ENCODE assay signal across 9 cellular contexts in genomic region chr16:2751577-2752034, GRCh38. TPM values are rescaled to one million over a fixed set of nuclear protein-coding genes. Genes with fewer than 3 reads are reported as not detected.
A peak's percentile ranks its signal among the peaks of the same experiment; 100 is the strongest.
DNase-seq lines count a peak whose midpoint lies in the region; ATAC-seq and TF ChIP-seq lines count a peak whose summit lies in the region.
"Had no signal": no experiment of that assay in that cellular context is flagged by ENCODE, and none has a peak within 500 bp of the region (broad histone marks: within the 10 kb centered on the region; RNA-seq: fewer than 3 reads in every experiment).

No MANE protein-coding gene starts in this region.

- H2BK20ac ChIP-seq in H9 (ENCODE audit: low read depth, low read length, poor library complexity, severe bottlenecking): no peak overlapping the region

- H3K14ac ChIP-seq in H9 (ENCODE audit: insufficient read depth, low read length): peak overlapping the region; percentile 97; the same call in 1 of the 2 replicates

- no peak overlapping the region for H3K23ac ChIP-seq in H9 (ENCODE audit: insufficient read length, low read depth, low read length)
- no peak overlapping the region for H3K23ac ChIP-seq in mesendoderm (ENCODE audit: low read length)

- no peaks in the 10 kb centered on the region for H3K9me3 ChIP-seq in H9 (ENCODE audit: control insufficient read depth, low read depth, low read length)
- no peaks in the 10 kb centered on the region for H3K9me3 ChIP-seq in breast epithelium

- TF ChIP-seq POLR2A in breast epithelium (IDR thresholded peaks at IDR 0.05): no peak

- H3K23me2 ChIP-seq in H9 (ENCODE audit: insufficient read length, low read depth, low read length, poor library complexity, severe bottlenecking): peaks cover 8% of the 10 kb centered on the region

- H3K4ac ChIP-seq in H9 (ENCODE audit: low read depth, low read length) (no peak overlapping the region; the same call in 1 of the 2 replicates), mesendoderm (ENCODE audit: low read depth, low read length) (peak overlapping the region; percentile 89)

- peaks cover 38 to 45% (median 45%) of the 10 kb centered on the region in 3 experiments for H3K36me3 Mint-ChIP-seq in H9 (ENCODE audit: insufficient read depth in 1 of 3, low read depth in 3 of 3)

- no peak overlapping the region for H3T11ph ChIP-seq in H9 (ENCODE audit: low read length)

- H4K8ac ChIP-seq in H9 (replicated peaks; ENCODE audit: insufficient read length, low read depth, low read length) (peak overlapping the region; percentile 86), mesendoderm (ENCODE audit: low read depth, low read length) (peak overlapping the region; percentile 90)

- H3K4me3 ChIP-seq in breast epithelium (peak overlapping the region; percentile 82 to 94 (median 83)), mesendoderm (ENCODE audit: low read length) (peak overlapping the region; percentile 41)

- no peak overlapping the region for H2BK12ac ChIP-seq in H9 (ENCODE audit: insufficient read length, low read depth, low read length)

- H3K79me2 ChIP-seq in H9 (ENCODE audit: insufficient read depth, low read length): peaks cover 34% of the 10 kb centered on the region
- peaks cover 37% of the 10 kb centered on the region for H3K79me2 ChIP-seq in mesendoderm (ENCODE audit: control insufficient read depth, insufficient read depth, low read length)

- peaks cover 2% of the 10 kb centered on the region; the same call in 1 of the 2 replicates for H3K27me3 Mint-ChIP-seq in H9 (ENCODE audit: low read depth)

- intact Hi-C loops in breast epithelium (cut with DNase I; ENCODE audit: low total_unique reads): loop anchor here (10.0 kb wide), 1 partner anchor 103 kb away; the partner anchor contains the start of gene PRSS22

- H2AFZ ChIP-seq in H9 (ENCODE audit: low read length): no peak overlapping the region

- H3K9me3 Mint-ChIP-seq in H9: peaks cover 0 to 3% of the 10 kb centered on the region in 2 experiments; a peak in 2 of 5 replicates

- WGBS in H9 (ENCODE audit: extremely low coverage, insufficient read length, low lambda C conversion rate): no CpG with 5 or more reads among the region's 23 CpGs
- no CpG with 5 or more reads among the region's 23 CpGs for WGBS in mesendoderm (ENCODE audit: extremely low coverage, insufficient coverage, low lambda C conversion rate)

- peak overlapping the region; percentile 99 to 100 (median 99) for H3K27ac Mint-ChIP-seq in H9

- peak overlapping the region; percentile 93 for H4K5ac ChIP-seq in H9 (ENCODE audit: insufficient read length, low read depth, low read length)
- H4K5ac ChIP-seq in mesendoderm (ENCODE audit: low read length): peak overlapping the region; percentile 99

- ATAC-seq in GM18519 (IDR thresholded peaks at IDR 0.05; ENCODE audit: low FRiP score, unreplicated experiment): no peak

- peak overlapping the region; percentile 94 for H3K18ac ChIP-seq in H9 (ENCODE audit: insufficient read length, low read depth, low read length)
- peak overlapping the region; percentile 63 for H3K18ac ChIP-seq in mesendoderm (ENCODE audit: low read length)

- H3K4me1 ChIP-seq in H9 (ENCODE audit: insufficient read depth, low read length): peaks cover 3% of the 10 kb centered on the region; the same call in 1 of the 2 replicates
- H3K4me1 ChIP-seq in breast epithelium: peaks cover 6 to 22% of the 10 kb centered on the region in 2 donors
- peaks cover 11% of the 10 kb centered on the region for H3K4me1 ChIP-seq in mesendoderm (ENCODE audit: control insufficient read depth, low read depth, low read length)

- no peaks in the 10 kb centered on the region for H4K20me1 ChIP-seq in H9 (ENCODE audit: control insufficient read depth, insufficient read depth, insufficient read length)

- H3K56ac ChIP-seq in H9 (ENCODE audit: insufficient read length, low read depth, low read length): peak overlapping the region; percentile 69
- peak overlapping the region; percentile 91 for H3K56ac ChIP-seq in mesendoderm (ENCODE audit: low read length)

- peak overlapping the region; percentile 90 to 94 for H3K4me3 Mint-ChIP-seq in H9

- no peak overlapping the region for H2BK5ac ChIP-seq in H9 (ENCODE audit: insufficient read length, low read length)
- H2BK5ac ChIP-seq in mesendoderm (ENCODE audit: low read length): peak overlapping the region; percentile 27

- peaks cover 35 to 41% of the 10 kb centered on the region in 2 experiments for H3K4me1 Mint-ChIP-seq in H9

- H4K91ac ChIP-seq in H9 (ENCODE audit: insufficient read length, low read depth, low read length): peak overlapping the region; percentile 6

- H2BK120ac ChIP-seq in H9 (ENCODE audit: low read depth, low read length, poor library complexity, severe bottlenecking): no peak overlapping the region
- peak overlapping the region; percentile 23 for H2BK120ac ChIP-seq in mesendoderm (ENCODE audit: low read depth, low read length)

- H3K27ac ChIP-seq in H9 (ENCODE audit: insufficient read length, low read depth, low read length) (peak overlapping the region; percentile 93), breast epithelium (peak overlapping the region; percentile 99 to 100), mesendoderm (ENCODE audit: low read depth, low read length) (peak overlapping the region; percentile 100)

- H3K36me3 ChIP-seq in breast epithelium (no peaks in the 10 kb centered on the region), mesendoderm (ENCODE audit: control insufficient read depth, insufficient read depth, low read length) (peaks cover 2% of the 10 kb centered on the region)

- DNase-seq in NCI-H1436 (lab: John Stamatoyannopoulos, UW) (peak; percentile 71), NCI-H1436 treated with DMSO at 0.1 percent for 48 hours (lab: John Stamatoyannopoulos, UW) (no peak), H9 (peak; percentile 90), NCI-H748 (lab: John Stamatoyannopoulos, UW; ENCODE audit: unreplicated experiment) (peak; percentile 85), breast epithelium (ENCODE audit: low spot score in 2 of 2) (no peak), mesendoderm (peak; percentile 88), dermis blood vessel endothelial cell (no peak)

- H3K79me1 ChIP-seq in H9 (ENCODE audit: insufficient read depth, low read depth, low read length, poor library complexity, severe bottlenecking): peaks cover 2% of the 10 kb centered on the region
- H3K79me1 ChIP-seq in mesendoderm (ENCODE audit: low read length): no peaks in the 10 kb centered on the region

- H3K4me2 ChIP-seq in H9 (ENCODE audit: insufficient read depth, insufficient read length, low read length): peak overlapping the region; percentile 96
- H3K4me2 ChIP-seq in mesendoderm (ENCODE audit: low read length): peak overlapping the region; percentile 74

- H3K9ac ChIP-seq in H9 (ENCODE audit: extremely low read depth, insufficient read length, low read length) (peak overlapping the region; percentile 96), mesendoderm (ENCODE audit: low read length) (peak overlapping the region; percentile 100)

- TF ChIP-seq CTCF in H9 (conservative IDR thresholded peaks at IDR 0.05) (no peak), breast epithelium (IDR thresholded peaks at IDR 0.05) (no peak)

- peak overlapping the region; percentile 52 for H2AK5ac ChIP-seq in H9 (ENCODE audit: insufficient read length, low read length)
- H2AK5ac ChIP-seq in mesendoderm (ENCODE audit: low read length): peak overlapping the region; percentile 98

- H3K27me3 ChIP-seq in H9 (ENCODE audit: insufficient read depth, low read length) (no peaks in the 10 kb centered on the region), breast epithelium (no peaks in the 10 kb centered on the region), mesendoderm (ENCODE audit: insufficient read depth, low read length, poor library complexity) (no peaks in the 10 kb centered on the region)

- no peak overlapping the region for H2BK15ac ChIP-seq in H9 (ENCODE audit: low read depth, low read length)
- H2BK15ac ChIP-seq in mesendoderm (replicated peaks; ENCODE audit: low read depth): no peak overlapping the region

RNA-seq across cellular contexts. Expression of gene SRRM2, which starts 0.8 kb away (rescaled TPM):
- total RNA-seq in H9 (2021) (667 and 694 TPM in 2 replicates), breast epithelium (100 to 1,000 TPM; 229 to 416 (median 388) TPM), dermis blood vessel endothelial cell (59.5 and 66.2 TPM in 2 replicates)
- polyA plus RNA-seq in mesendoderm (2013, experiment 1 of 2): 539 TPM
- 505 TPM for polyA plus RNA-seq in mesendoderm (2013, experiment 2 of 2)

RNA-seq across cellular contexts. Expression of gene ELOB, which starts 25.5 kb away (rescaled TPM):
- 319 and 331 TPM in 2 replicates for total RNA-seq in H9 (2021)
- total RNA-seq in breast epithelium: 100 to 1,000 TPM; 147 to 292 (median 230) TPM
- 125 TPM for polyA plus RNA-seq in mesendoderm (2013, experiment 1 of 2)
- polyA plus RNA-seq in mesendoderm (2013, experiment 2 of 2): 126 TPM
- 132 and 314 TPM in 2 replicates for total RNA-seq in dermis blood vessel endothelial cell

RNA-seq across cellular contexts. Expression of gene PRSS27, which starts 31.6 kb away (rescaled TPM):
- total RNA-seq in H9 (2021) (3.6 and 5.0 TPM in 2 replicates), breast epithelium (under 1 TPM in 1 of 3 donors, not detected in 2; 0.29 TPM), dermis blood vessel endothelial cell (0.09 and 0.51 TPM in 2 replicates)
- polyA plus RNA-seq in mesendoderm (2013, experiment 1 of 2): 0.97 TPM
- 1.0 TPM for polyA plus RNA-seq in mesendoderm (2013, experiment 2 of 2)

RNA-seq across cellular contexts. Expression of gene PRSS33, which starts 35.8 kb away (rescaled TPM):
- total RNA-seq in H9 (2021) (not detected in 2 replicates), breast epithelium (not detected), dermis blood vessel endothelial cell (not detected in 2 replicates)
- polyA plus RNA-seq in mesendoderm (2013, experiment 1 of 2): not detected
- polyA plus RNA-seq in mesendoderm (2013, experiment 2 of 2): not detected
- total RNA-seq: dermis microvascular lymphatic vessel endothelial cell had no signal

RNA-seq across cellular contexts. Expression of gene PRSS41, which starts 46.7 kb away (rescaled TPM):
- total RNA-seq in H9 (2021): not detected in 2 replicates
- total RNA-seq in breast epithelium: not detected
- polyA plus RNA-seq in mesendoderm (2013, experiment 1 of 2): not detected
- polyA plus RNA-seq in mesendoderm (2013, experiment 2 of 2): not detected
- total RNA-seq in dermis blood vessel endothelial cell: not detected in 2 replicates
- total RNA-seq: dermis microvascular lymphatic vessel endothelial cell had no signal

Comparison
In these comparisons a context has a peak if more than half of its experiments do, and no peak if none do; other contexts are left out.
1. DNase-seq: peak in NCI-H1436 (single experiment), H9 (single experiment), NCI-H748 (single experiment) and mesendoderm (single experiment); none in NCI-H1436 treated with DMSO at 0.1 percent for 48 hours (single experiment), breast epithelium (0 of 2) and dermis blood vessel endothelial cell (single experiment).
2. Peak in every context shown above with its lines, with median percentiles within 50 percentile points of each other: H3K27ac ChIP-seq.